In genomic region chr15:85318048-85318731, GRCh38 we compare ENCODE assay signal across 8 cellular contexts.
DNase-seq lines count a peak whose midpoint lies in the region; ATAC-seq and TF ChIP-seq lines count a peak whose summit lies in the region.

No MANE protein-coding gene starts in this region.

- no peaks in the 10 kb centered on the region for H3K36me3 ChIP-seq in RWPE2 (ENCODE audit: low read depth)
- no peaks in the 10 kb centered on the region for H3K36me3 ChIP-seq in tibial artery

- ATAC-seq in GM18907 (IDR thresholded peaks at IDR 0.05; ENCODE audit: unreplicated experiment) (peak; percentile 93), HG03064 (IDR thresholded peaks at IDR 0.05; ENCODE audit: low read depth, unreplicated experiment) (peak; percentile 76), RWPE2 (ENCODE audit: low read depth) (peak; percentile 89)

- H3K9me3 ChIP-seq in RWPE2 (ENCODE audit: severe bottlenecking) (no peaks in the 10 kb centered on the region), tibial artery (no peaks in the 10 kb centered on the region)

- intact Hi-C loops in tibial artery (cut with DNase I; ENCODE audit: low total_unique reads) = no loop called here

- DNase-seq in Daoy (ENCODE audit: low read depth) = peak; percentile 77
- no peak for DNase-seq in RWPE2 (ENCODE audit: low spot score)
- DNase-seq in fibroblast of villous mesenchyme (ENCODE audit: low read depth) = peak; percentile 99
- DNase-seq in NCI-H1092 (lab: John Stamatoyannopoulos, UW) = no peak
- no peak for DNase-seq in tibial artery
- no peak for DNase-seq in T-helper 9 cell

- H3K4me3 ChIP-seq in RWPE2 (ENCODE audit: severe bottlenecking) = no peak overlapping the region
- H3K4me3 ChIP-seq in fibroblast of villous mesenchyme (ENCODE audit: low read depth, low read length) = no peak overlapping the region
- no peak overlapping the region for H3K4me3 ChIP-seq in tibial artery

- H3K4me1 ChIP-seq in RWPE2 (ENCODE audit: insufficient read depth, poor library complexity, severe bottlenecking) (peaks cover 6% of the 10 kb centered on the region), tibial artery (no peaks in the 10 kb centered on the region)

- H3K27me3 ChIP-seq in RWPE2 (ENCODE audit: insufficient read depth, poor library complexity, severe bottlenecking) (no peaks in the 10 kb centered on the region), tibial artery (no peaks in the 10 kb centered on the region)

- H3K27ac ChIP-seq in RWPE2 (ENCODE audit: poor library complexity, severe bottlenecking) = peak overlapping the region; percentile 38
- no peak overlapping the region for H3K27ac ChIP-seq in tibial artery

- peak; percentile 39 for TF ChIP-seq CTCF in RWPE2 (IDR thresholded peaks at IDR 0.05; ENCODE audit: poor library complexity, severe bottlenecking)
- TF ChIP-seq CTCF in fibroblast of villous mesenchyme (IDR thresholded peaks at IDR 0.05; ENCODE audit: insufficient read depth, low read depth, low read length) = peak; percentile 19
- TF ChIP-seq CTCF in tibial artery (IDR thresholded peaks at IDR 0.05) = no peak

Comparison
In these comparisons a context has a peak if more than half of its experiments do, and no peak if none do; other contexts are left out.
1. DNase-seq: peak in Daoy (single experiment) and fibroblast of villous mesenchyme (single experiment); none in RWPE2 (single experiment), NCI-H1092 (single experiment), tibial artery (0 of 2) and T-helper 9 cell (single experiment).
2. CTCF ChIP-seq: peak in RWPE2 (single experiment) and fibroblast of villous mesenchyme (single experiment); none in tibial artery (0 of 2).
3. Peak in every context shown above with its lines, with median percentiles within 50 percentile points of each other: ATAC-seq.